ENCODE assay signal across 13 cellular contexts in the genomic region with DNA sequence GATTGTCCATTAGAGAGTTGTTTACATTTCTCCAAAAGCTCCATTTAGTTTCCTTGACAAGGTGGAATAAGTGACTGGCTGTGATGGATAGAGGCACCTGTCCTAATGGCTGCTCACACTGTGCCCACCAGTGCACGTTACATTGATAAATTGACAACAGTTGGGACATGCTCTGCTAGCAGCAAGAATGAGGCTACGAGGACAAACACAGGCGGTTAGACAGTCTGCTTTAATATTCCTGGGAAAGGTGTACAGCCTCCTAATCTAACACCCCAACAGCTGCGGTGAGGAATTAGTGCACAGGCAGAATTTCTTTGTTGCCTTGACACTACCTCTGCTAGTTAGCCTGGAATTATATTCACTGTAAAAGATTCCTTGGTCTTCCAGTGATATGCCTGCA.
DNase-seq lines count a peak whose midpoint lies in the region; ATAC-seq and TF ChIP-seq lines count a peak whose summit lies in the region.
"Had no signal": no experiment of that assay in that cellular context is flagged by ENCODE, and none has a peak within 500 bp of the region (broad histone marks: within the 10 kb centered on the region; RNA-seq: fewer than 3 reads in every experiment).

No MANE protein-coding gene starts in this region.

- WGBS in aorta, 2 donors: 79 to 85% methylated on average over 4 of the region's 4 CpGs

- no peaks in the 10 kb centered on the region for H3K36me3 Mint-ChIP-seq in natural killer cell
- H3K36me3 Mint-ChIP-seq in natural killer cell treated with Interleukin-12 subunit alpha and Interleukin-12 subunit beta and Interleukin-15 and Interleukin-18, amount 100 ng/mL, for 72 hours: no peaks in the 10 kb centered on the region
- no peaks in the 10 kb centered on the region for H3K36me3 Mint-ChIP-seq in activated CD8-positive, alpha-beta T cell treated with anti-CD3 and anti-CD28 coated beads, Interleukin-2, amount 10 ng/mL, durations not matched to agents 7 days and 5 days (ENCODE audit: low read depth)
- H3K36me3 Mint-ChIP-seq: CD14-positive monocyte had no signal

- H3K27ac Mint-ChIP-seq in natural killer cell: peak overlapping the region in 1 of 2 donors; percentile 74
- H3K27ac Mint-ChIP-seq in natural killer cell treated with Interleukin-12 subunit alpha and Interleukin-12 subunit beta and Interleukin-15 and Interleukin-18, amount 100 ng/mL, for 72 hours: no peak overlapping the region
- no peak overlapping the region for H3K27ac Mint-ChIP-seq in activated CD8-positive, alpha-beta T cell treated with anti-CD3 and anti-CD28 coated beads, Interleukin-2, amount 10 ng/mL, durations not matched to agents 7 days and 5 days
- H3K27ac Mint-ChIP-seq: CD14-positive monocyte had no signal

- H3K36me3 ChIP-seq in ascending aorta: no peaks in the 10 kb centered on the region
- no peaks in the 10 kb centered on the region for H3K36me3 ChIP-seq in muscle layer of duodenum (ENCODE audit: control insufficient read depth in 1 of 2, insufficient read depth in 2 of 2, low read length in 2 of 2)
- no peaks in the 10 kb centered on the region for H3K36me3 ChIP-seq in vagina
- no peaks in the 10 kb centered on the region for H3K36me3 ChIP-seq in aorta (ENCODE audit: control insufficient read depth in 1 of 2, insufficient read depth in 2 of 2, low read length in 1 of 2)
- H3K36me3 ChIP-seq: colonic mucosa had no signal

- H3K4me3 Mint-ChIP-seq in natural killer cell: peak overlapping the region; percentile 77
- no peak overlapping the region for H3K4me3 Mint-ChIP-seq in natural killer cell treated with Interleukin-12 subunit alpha and Interleukin-12 subunit beta and Interleukin-15 and Interleukin-18, amount 100 ng/mL, for 72 hours
- no peak overlapping the region for H3K4me3 Mint-ChIP-seq in activated CD8-positive, alpha-beta T cell treated with anti-CD3 and anti-CD28 coated beads, Interleukin-2, amount 10 ng/mL, durations not matched to agents 7 days and 5 days

- H3K27me3 Mint-ChIP-seq in natural killer cell (ENCODE audit: low read depth in 2 of 2): peaks cover 0 to 2% of the 10 kb centered on the region in 2 donors
- H3K27me3 Mint-ChIP-seq in natural killer cell treated with Interleukin-12 subunit alpha and Interleukin-12 subunit beta and Interleukin-15 and Interleukin-18, amount 100 ng/mL, for 72 hours: peaks cover 3 to 7% of the 10 kb centered on the region in 2 donors
- no peaks in the 10 kb centered on the region for H3K27me3 Mint-ChIP-seq in activated CD8-positive, alpha-beta T cell treated with anti-CD3 and anti-CD28 coated beads, Interleukin-2, amount 10 ng/mL, durations not matched to agents 7 days and 5 days (ENCODE audit: low read depth)

- H3K4me1 ChIP-seq in ascending aorta (no peaks in the 10 kb centered on the region), muscle layer of duodenum (ENCODE audit: control insufficient read depth in 1 of 2, insufficient read depth in 2 of 2, low read length in 2 of 2) (peaks cover 5 to 18% of the 10 kb centered on the region in 2 donors), vagina (no peaks in the 10 kb centered on the region), aorta (ENCODE audit: control insufficient read depth in 1 of 2, insufficient read depth in 2 of 2, low read length in 2 of 2) (peaks cover 0 to 2% of the 10 kb centered on the region in 2 donors)

- H3K9me3 ChIP-seq in ascending aorta: no peaks in the 10 kb centered on the region
- no peaks in the 10 kb centered on the region for H3K9me3 ChIP-seq in muscle layer of duodenum (ENCODE audit: control insufficient read depth in 1 of 2, low read length in 2 of 2)
- H3K9me3 ChIP-seq in vagina: no peaks in the 10 kb centered on the region
- H3K9me3 ChIP-seq in aorta (ENCODE audit: control insufficient read depth, low read length): no peaks in the 10 kb centered on the region
- H3K9me3 ChIP-seq: colonic mucosa had no signal

- no peak for DNase-seq in natural killer cell
- no peak for DNase-seq in natural killer cell treated with Interleukin-12 subunit alpha and Interleukin-12 subunit beta and Interleukin-15 and Interleukin-18, amount 100 ng/mL, for 72 hours (ENCODE audit: low spot score)
- DNase-seq in ascending aorta (ENCODE audit: low spot score in 2 of 2): no peak
- no peak for DNase-seq in vagina (ENCODE audit: extremely low spot score in 2 of 2)
- no peak for DNase-seq in MV-4-11 (lab: John Stamatoyannopoulos, UW)
- DNase-seq in aorta: no peak
- no peak for DNase-seq in activated CD8-positive, alpha-beta T cell treated with anti-CD3 and anti-CD28 coated beads, Interleukin-2, amount 10 ng/mL, durations not matched to agents 7 days and 5 days
- DNase-seq: NCI-H1930 had no signal

- ATAC-seq in natural killer cell (no peak), aorta (ENCODE audit: low FRiP score) (no peak)
- ATAC-seq in natural killer cell treated with Interleukin-12 subunit alpha and Interleukin-12 subunit beta and Interleukin-15 and Interleukin-18, amount 100 ng/mL, for 72 hours: no peak
- no peak for ATAC-seq in activated CD8-positive, alpha-beta T cell treated with anti-CD3 and anti-CD28 coated beads, Interleukin-2, amount 10 ng/mL, durations not matched to agents 7 days and 5 days
- ATAC-seq: GM12878 had no signal

- H3K4me1 Mint-ChIP-seq in natural killer cell: peaks cover 0 to 13% of the 10 kb centered on the region in 2 donors
- H3K4me1 Mint-ChIP-seq in natural killer cell treated with Interleukin-12 subunit alpha and Interleukin-12 subunit beta and Interleukin-15 and Interleukin-18, amount 100 ng/mL, for 72 hours (ENCODE audit: low read depth in 2 of 2): peaks cover 3 to 5% of the 10 kb centered on the region in 2 donors
- H3K4me1 Mint-ChIP-seq in activated CD8-positive, alpha-beta T cell treated with anti-CD3 and anti-CD28 coated beads, Interleukin-2, amount 10 ng/mL, durations not matched to agents 7 days and 5 days (ENCODE audit: low read depth): no peaks in the 10 kb centered on the region

- CTCF ChIA-PET in activated CD8-positive, alpha-beta T cell treated with anti-CD3 and anti-CD28 coated beads, Interleukin-2, amount 10 ng/mL, durations not matched to agents 7 days and 5 days (lab: Charles Lee): no interaction called here

- H3K4me3 ChIP-seq in ascending aorta: peak overlapping the region; percentile 57 to 65
- H3K4me3 ChIP-seq in muscle layer of duodenum (ENCODE audit: low read depth in 1 of 2, low read length in 2 of 2): peak overlapping the region; percentile 67 to 83
- peak overlapping the region; percentile 43 to 48 for H3K4me3 ChIP-seq in vagina
- H3K4me3 ChIP-seq in aorta (ENCODE audit: low read length in 2 of 2): peak overlapping the region in 1 of 2 donors; percentile 91
- H3K4me3 ChIP-seq: GM12878 had no signal

- no peak for TF ChIP-seq POLR2A in vagina (IDR thresholded peaks at IDR 0.05)

- H3K9me3 Mint-ChIP-seq in natural killer cell: no peaks in the 10 kb centered on the region
- H3K9me3 Mint-ChIP-seq in natural killer cell treated with Interleukin-12 subunit alpha and Interleukin-12 subunit beta and Interleukin-15 and Interleukin-18, amount 100 ng/mL, for 72 hours: no peaks in the 10 kb centered on the region
- no peaks in the 10 kb centered on the region for H3K9me3 Mint-ChIP-seq in activated CD8-positive, alpha-beta T cell treated with anti-CD3 and anti-CD28 coated beads, Interleukin-2, amount 10 ng/mL, durations not matched to agents 7 days and 5 days (ENCODE audit: insufficient read depth)
- H3K9me3 Mint-ChIP-seq: CD14-positive monocyte; T-helper 1 cell treated with Interleukin-12 subunit alpha and Interleukin-12 subunit beta and Interleukin-4 antibody, amounts not matched to agents 30 μg/mL and 1 μg/mL, for 36 hours had no signal

- H3K27me3 ChIP-seq in ascending aorta (no peaks in the 10 kb centered on the region), muscle layer of duodenum (ENCODE audit: low read depth, low read length) (no peaks in the 10 kb centered on the region), vagina (no peaks in the 10 kb centered on the region), aorta (ENCODE audit: control insufficient read depth in 1 of 2, insufficient read depth in 2 of 2, low read length in 1 of 2) (no peaks in the 10 kb centered on the region)
- H3K27me3 ChIP-seq: colonic mucosa had no signal

- intact Hi-C loops in natural killer cell (cut with micrococcal nuclease) (no loop called here), ascending aorta (cut with DNase I) (loop anchor here (5.0 kb wide), 2 partner anchors 274 to 351 kb away; no protein-coding TSS in a partner anchor), vagina (cut with DNase I) (no loop called here), aorta (cut with DNase I) (no loop called here)

- TF ChIP-seq CTCF in natural killer cell (IDR thresholded peaks at IDR 0.05): no peak
- no peak for TF ChIP-seq CTCF in ascending aorta (IDR thresholded peaks at IDR 0.05)
- TF ChIP-seq CTCF in vagina (IDR thresholded peaks at IDR 0.05): no peak

- H3K27ac ChIP-seq in ascending aorta: no peak overlapping the region
- H3K27ac ChIP-seq in muscle layer of duodenum (ENCODE audit: low read length): peak overlapping the region; percentile 87
- H3K27ac ChIP-seq in vagina: peak overlapping the region; percentile 54
- H3K27ac ChIP-seq in aorta (ENCODE audit: low read depth in 1 of 2, low read length in 2 of 2): no peak overlapping the region

- POLR2A ChIA-PET in activated CD8-positive, alpha-beta T cell treated with anti-CD3 and anti-CD28 coated beads, Interleukin-2, amount 10 ng/mL, durations not matched to agents 7 days and 5 days (lab: Charles Lee): no interaction called here

Comparison
In these comparisons a context has a peak if more than half of its experiments do, and no peak if none do; other contexts are left out.
1. H3K27ac ChIP-seq: peak in muscle layer of duodenum (single experiment) and vagina (single experiment); none in ascending aorta (0 of 2) and aorta (0 of 2).